Comparison of ENCODE assay signal across 22 cellular contexts in the genomic region with DNA sequence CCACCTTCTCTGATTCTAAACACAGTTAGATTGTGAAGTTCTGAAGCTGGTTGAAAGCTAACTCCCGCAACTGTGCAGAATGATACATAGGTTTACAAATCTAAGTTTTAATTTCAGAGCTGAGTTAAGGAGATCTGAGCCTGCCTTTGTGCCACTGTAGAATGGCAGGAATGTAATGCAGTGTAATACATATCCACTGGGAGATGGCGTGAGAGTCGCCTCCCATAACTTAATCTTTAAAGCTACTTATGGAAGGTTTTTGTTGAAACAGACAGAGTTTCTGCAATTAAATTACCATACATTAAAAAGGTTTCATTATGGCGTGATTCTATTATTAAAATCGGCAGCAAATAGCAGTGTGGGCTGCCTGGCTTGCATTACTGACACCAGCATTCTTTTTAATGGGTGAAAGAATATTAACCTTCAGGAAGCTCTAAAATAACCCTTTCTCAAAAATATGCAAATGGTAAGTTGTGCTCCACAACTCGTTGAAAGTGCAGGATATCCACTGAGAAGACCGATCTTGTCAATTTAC.
"Had no signal": no experiment of that assay in that cellular context is flagged by ENCODE, and none has a peak within 500 bp of the region (broad histone marks: within the 10 kb centered on the region; RNA-seq: fewer than 3 reads in every experiment).

No MANE protein-coding gene starts in this region.

- FAIRE-seq: RCC 7860 had no signal

- DNase-seq: KBM-7, MV-4-11, NCI-H1048, NCI-H1105, NCI-H1417, NCI-H1436 treated with DMSO at 0.1 percent for 48 hours, NCI-H1694, NCI-H187 treated with DMSO at 0.1 percent for 48 hours, NCI-H2029 treated with DMSO at 0.1 percent for 48 hours, NCI-H2171 treated with DMSO at 0.1 percent for 48 hours, NCI-H345, NCI-H446 treated with DMSO at 0.1 percent for 48 hours, NCI-H510A treated with DMSO at 0.1 percent for 48 hours, NCI-H526, Right ventricle myocardium superior, RPMI8226, SIG-M5, SK-N-SH, SW 1271, T-cell had no signal

- H3K4me3 ChIP-seq: SJSA1 had no signal

- H3K27ac ChIP-seq: SJSA1 had no signal

- ATAC-seq: T-cell had no signal

- H3K9me3 ChIP-seq: SJSA1, SK-N-SH had no signal

- H3K4me1 ChIP-seq: SJSA1 had no signal

- H3K36me3 ChIP-seq: SJSA1 had no signal

- H3K27me3 ChIP-seq: SJSA1 had no signal
